ENCODE assay signal across 26 cellular contexts in genomic region chr11:86222081-86222480, GRCh38.
"Had no signal": no experiment of that assay in that cellular context is flagged by ENCODE, and none has a peak within 500 bp of the region (broad histone marks: within the 10 kb centered on the region; RNA-seq: fewer than 3 reads in every experiment).

No MANE protein-coding gene starts in this region.

- H3K27me3 ChIP-seq: adrenal gland, cardiac muscle cell, Peyer's patch had no signal

- H3K9ac ChIP-seq: KMS-11 had no signal

- H3K36me3 ChIP-seq: adrenal gland, cardiac muscle cell, Peyer's patch had no signal

- H3K4me2 ChIP-seq: KMS-11 had no signal

- DNase-seq: activated B cell treated with CpG ODN at 0.5 μM for 24 hours; activated CD4-positive, alpha-beta memory T cell treated with anti-CD3 and anti-CD28 coated beads for 36 hours; activated CD4-positive, alpha-beta T cell treated with anti-CD3 and anti-CD28 coated beads for 4 hours; activated CD4-positive, alpha-beta T cell treated with anti-CD3 and anti-CD28 coated beads, Interleukin-2, amount 50 U/mL, for 1 hour; activated CD4-positive, CD25-positive, alpha-beta regulatory T cell treated with anti-CD3 and anti-CD28 coated beads, Interleukin-2, amount 50 U/mL, for 72 hours; activated CD8-positive, alpha-beta memory T cell treated with anti-CD3 and anti-CD28 coated beads, Interleukin-2, amount 50 U/mL, for 4 hours; activated gamma-delta T cell treated with Interleukin-2 at 50 U/mL for 16 hours; activated naive CD4-positive, alpha-beta T cell treated with anti-CD3 and anti-CD28 coated beads for 36 hours; activated T-cell treated with anti-CD3 and anti-CD28 coated beads for 4 hours; activated T-cell treated with anti-CD3 and anti-CD28 coated beads, Interleukin-2, amount 50 U/mL, for 4 hours; adrenal gland; NCI-H1105; NCI-H1417 treated with DMSO at 0.1 percent for 48 hours; NCI-H1930; NCI-H345; NCI-H524 treated with DMSO at 0.1 percent for 48 hours; Peyer's patch; RPMI8226; SHP77 treated with DMSO at 0.1 percent for 48 hours; T-cell; T-helper 17 cell had no signal

- H3K9me3 ChIP-seq: adrenal gland, Peyer's patch had no signal

- H3K4me1 ChIP-seq: Peyer's patch had no signal

- ATAC-seq: activated naive CD4-positive, alpha-beta T cell treated with anti-CD3 and anti-CD28 coated beads, Interleukin-2, amount 50 U/mL, for 72 hours; activated T-cell treated with anti-CD3 and anti-CD28 coated beads, Interleukin-2, amount 50 U/mL, for 4 hours; SK-N-SH treated with all-trans-retinoic acid at 6 μM for 48 hours; T-cell; T-helper 17 cell had no signal

- H3K4me3 ChIP-seq: adrenal gland, cardiac muscle cell, Peyer's patch had no signal

- H3K27ac ChIP-seq: adrenal gland, cardiac muscle cell, KMS-11, Peyer's patch, VCaP had no signal
